ENCODE assay signal across 1 cellular context in genomic region chr14:77212933-77213656, GRCh38.
A peak's percentile ranks its signal among the peaks of the same experiment; 100 is the strongest.
TF ChIP-seq lines count a peak whose summit lies in the region.

No MANE protein-coding gene starts in this region.

TF ChIP-seq in GM12878, 131 proteins besides CTCF, POLR2A, EP300 and RAD21 (continued from another document):
- TF ChIP-seq CUX1 (IDR thresholded peaks at IDR 0.05; ENCODE audit: insufficient replicate concordance, low read depth, low read length) = no peak
- peak; percentile 50; the same call in 1 of the 2 replicates for TF ChIP-seq SMC3 (IDR thresholded peaks at IDR 0.05; ENCODE audit: borderline replicate concordance, low read length)
